ENCODE assay signal across 21 cellular contexts in genomic region chr14:22188346-22188745, GRCh38.
A peak's percentile ranks its signal among the peaks of the same experiment; 100 is the strongest.
DNase-seq lines count a peak whose midpoint lies in the region; ATAC-seq, FAIRE-seq and TF ChIP-seq lines count a peak whose summit lies in the region.
"Had no signal": no experiment of that assay in that cellular context is flagged by ENCODE, and none has a peak within 500 bp of the region (broad histone marks: within the 10 kb centered on the region; RNA-seq: fewer than 3 reads in every experiment).

No MANE protein-coding gene starts in this region.

- in situ Hi-C loops in astrocyte of the spinal cord (cut with HindIII; ENCODE audit: low sequenced_read_pairs), result no loop called here

- no peak for TF ChIP-seq CTCF in astrocyte of the spinal cord (IDR thresholded peaks at IDR 0.05; ENCODE audit: low read depth, low read length)

- H3K4me3 ChIP-seq in astrocyte of the spinal cord (ENCODE audit: low read depth, low read length), result no peak overlapping the region
- H3K4me3 ChIP-seq: A549; BLaER1 treated with 17β-estradiol and CSF1 and Interleukin-3, amounts not matched to agents 10 nM and 100 nM had no signal

- FAIRE-seq in GM18507 (lab: Jason Lieb, UNC), result peak; percentile 26
- FAIRE-seq: A549, D721Med, G401.6, GM12891 had no signal

- DNase-seq in EH (ENCODE audit: low read depth), result peak; percentile 9
- peak; percentile 47 for DNase-seq in EL
- no peak for DNase-seq in GM18507 (ENCODE audit: extremely low spot score, insufficient read length, low read depth)
- peak; percentile 66 for DNase-seq in astrocyte of the spinal cord (ENCODE audit: low read depth, low spot score)
- no peak for DNase-seq in activated gamma-delta T cell (lab: John Stamatoyannopoulos, UW)
- DNase-seq in DMS53 treated with DMSO at 0.1 percent for 48 hours (lab: John Stamatoyannopoulos, UW; ENCODE audit: unreplicated experiment), result no peak
- no peak for DNase-seq in NCI-H446 treated with DMSO at 0.1 percent for 48 hours (lab: John Stamatoyannopoulos, UW)
- DNase-seq: AML-193; Caco-2; Calu3; CD4-positive, alpha-beta T cell; CD8-positive, alpha-beta T cell; DMS79; DND-41; GF-D8 had no signal

- ATAC-seq in GM21723 (IDR thresholded peaks at IDR 0.05; ENCODE audit: unreplicated experiment), result no peak
- ATAC-seq: A549; CD8-positive, alpha-beta T cell had no signal

Comparison
In these comparisons a context has a peak if more than half of its experiments do, and no peak if none do; other contexts are left out.
1. DNase-seq: peak in EH (single experiment), EL (single experiment) and astrocyte of the spinal cord (single experiment); none in GM18507 (single experiment), activated gamma-delta T cell (single experiment), DMS53 treated with DMSO at 0.1 percent for 48 hours (single experiment) and NCI-H446 treated with DMSO at 0.1 percent for 48 hours (single experiment).